ENCODE assay signal across 13 cellular contexts in genomic region chr11:15843309-15843857, GRCh38.
DNase-seq lines count a peak whose midpoint lies in the region; ATAC-seq and TF ChIP-seq lines count a peak whose summit lies in the region.
"Had no signal": no experiment of that assay in that cellular context is flagged by ENCODE, and none has a peak within 500 bp of the region (broad histone marks: within the 10 kb centered on the region; RNA-seq: fewer than 3 reads in every experiment).

No MANE protein-coding gene starts in this region.

- in situ Hi-C loops in SK-MEL-5 (cut with HindIII; ENCODE audit: low pct_unique_long_range_greater_than_20kb, low sequenced_read_pairs) = no loop called here

- H3K9me3 Mint-ChIP-seq in activated naive CD4-positive, alpha-beta T cell treated with anti-CD3 and anti-CD28 coated beads, Interleukin-2, amount 10 ng/mL, durations not matched to agents 7 days and 5 days = no peaks in the 10 kb centered on the region
- H3K9me3 Mint-ChIP-seq in effector memory CD8-positive, alpha-beta T cell = peaks cover 0 to 7% of the 10 kb centered on the region in 2 donors
- H3K9me3 Mint-ChIP-seq: activated naive CD4-positive, alpha-beta T cell treated with anti-CD3 and anti-CD28 coated beads, Interleukin-2, amount 50 U/mL, for 24 hours had no signal

- no peaks in the 10 kb centered on the region for H3K36me3 Mint-ChIP-seq in activated naive CD4-positive, alpha-beta T cell treated with anti-CD3 and anti-CD28 coated beads, Interleukin-2, amount 10 ng/mL, durations not matched to agents 7 days and 5 days
- no peaks in the 10 kb centered on the region for H3K36me3 Mint-ChIP-seq in effector memory CD8-positive, alpha-beta T cell (ENCODE audit: insufficient read depth)
- H3K36me3 Mint-ChIP-seq: activated naive CD4-positive, alpha-beta T cell treated with anti-CD3 and anti-CD28 coated beads, Interleukin-2, amount 50 U/mL, for 24 hours had no signal

- H3K4me3 Mint-ChIP-seq in activated naive CD4-positive, alpha-beta T cell treated with anti-CD3 and anti-CD28 coated beads, Interleukin-2, amount 10 ng/mL, durations not matched to agents 7 days and 5 days = no peak overlapping the region
- H3K4me3 Mint-ChIP-seq in effector memory CD8-positive, alpha-beta T cell = no peak overlapping the region
- H3K4me3 Mint-ChIP-seq: activated naive CD4-positive, alpha-beta T cell treated with anti-CD3 and anti-CD28 coated beads, Interleukin-2, amount 50 U/mL, for 24 hours had no signal

- intact Hi-C loops in heart right ventricle (cut with DNase I) = no loop called here

- DNase-seq in M059J (ENCODE audit: low read depth) (peak; percentile 6), SK-MEL-5 (ENCODE audit: low read depth, low spot score) (peak; percentile 99), heart right ventricle (peak in 1 of 2 donors; percentile 53), putamen (ENCODE audit: low spot score) (peak; percentile 74), glomerular visceral epithelial cell (ENCODE audit: extremely low spot score) (no peak)
- no peak for DNase-seq in activated naive CD4-positive, alpha-beta T cell treated with anti-CD3 and anti-CD28 coated beads, Interleukin-2, amount 10 ng/mL, durations not matched to agents 7 days and 5 days
- DNase-seq in effector memory CD8-positive, alpha-beta T cell = no peak
- DNase-seq: activated CD4-positive, CD25-positive, alpha-beta regulatory T cell treated with anti-CD3 and anti-CD28 coated beads, Interleukin-2, amount 50 U/mL, for 72 hours; DMS53; erythroblast had no signal

- peaks cover 4 to 49% (median 28%) of the 10 kb centered on the region in 9 donors for H3K4me1 ChIP-seq in heart right ventricle

- H3K36me3 ChIP-seq in heart right ventricle = no peaks in the 10 kb centered on the region

- peak; percentile 36 to 86 (median 76) for ATAC-seq in heart right ventricle
- no peak for ATAC-seq in GM21576 (IDR thresholded peaks at IDR 0.05; ENCODE audit: unreplicated experiment)
- ATAC-seq in effector memory CD8-positive, alpha-beta T cell (replicated peaks) = no peak
- ATAC-seq: K562 had no signal

- H3K27me3 ChIP-seq in heart right ventricle = no peaks in the 10 kb centered on the region

- WGBS in heart right ventricle, 2 donors = 40 to 47% methylated on average over 10 of the region's 10 CpGs

- H3K27me3 Mint-ChIP-seq in activated naive CD4-positive, alpha-beta T cell treated with anti-CD3 and anti-CD28 coated beads, Interleukin-2, amount 10 ng/mL, durations not matched to agents 7 days and 5 days = no peaks in the 10 kb centered on the region
- no peaks in the 10 kb centered on the region for H3K27me3 Mint-ChIP-seq in effector memory CD8-positive, alpha-beta T cell

- no peak overlapping the region for H3K27ac Mint-ChIP-seq in activated naive CD4-positive, alpha-beta T cell treated with anti-CD3 and anti-CD28 coated beads, Interleukin-2, amount 10 ng/mL, durations not matched to agents 7 days and 5 days
- no peak overlapping the region for H3K27ac Mint-ChIP-seq in effector memory CD8-positive, alpha-beta T cell
- H3K27ac Mint-ChIP-seq: activated naive CD4-positive, alpha-beta T cell treated with anti-CD3 and anti-CD28 coated beads, Interleukin-2, amount 50 U/mL, for 24 hours had no signal

- no peak for TF ChIP-seq CTCF in heart right ventricle (IDR thresholded peaks at IDR 0.05)

- H3K4me3 ChIP-seq in heart right ventricle = no peak overlapping the region
- H3K4me3 ChIP-seq: K562 had no signal

- H3K9me3 ChIP-seq in heart right ventricle = no peaks in the 10 kb centered on the region

- H3K27ac ChIP-seq in heart right ventricle = peak overlapping the region in 4 of 10 donors; percentile 13 to 70 (median 48)

- CTCF ChIA-PET in activated naive CD4-positive, alpha-beta T cell treated with anti-CD3 and anti-CD28 coated beads, Interleukin-2, amount 10 ng/mL, durations not matched to agents 7 days and 5 days (lab: Charles Lee) = no interaction called here

- no peaks in the 10 kb centered on the region for H3K4me1 Mint-ChIP-seq in activated naive CD4-positive, alpha-beta T cell treated with anti-CD3 and anti-CD28 coated beads, Interleukin-2, amount 10 ng/mL, durations not matched to agents 7 days and 5 days
- H3K4me1 Mint-ChIP-seq in effector memory CD8-positive, alpha-beta T cell (ENCODE audit: low read depth in 2 of 2) = no peaks in the 10 kb centered on the region
- H3K4me1 Mint-ChIP-seq: activated naive CD4-positive, alpha-beta T cell treated with anti-CD3 and anti-CD28 coated beads, Interleukin-2, amount 50 U/mL, for 24 hours had no signal

Comparison
In these comparisons a context has a peak if more than half of its experiments do, and no peak if none do; other contexts are left out.
1. DNase-seq: peak in M059J (single experiment), SK-MEL-5 (single experiment) and putamen (single experiment); none in activated naive CD4-positive, alpha-beta T cell treated with anti-CD3 and anti-CD28 coated beads, Interleukin-2, amount 10 ng/mL, durations not matched to agents 7 days and 5 days (single experiment), glomerular visceral epithelial cell (single experiment) and effector memory CD8-positive, alpha-beta T cell (0 of 3).
2. ATAC-seq: peak in heart right ventricle (8 of 8); none in GM21576 (single experiment) and effector memory CD8-positive, alpha-beta T cell (single experiment).